8 cellular contexts compared by ENCODE assay signal in the genomic region with DNA sequence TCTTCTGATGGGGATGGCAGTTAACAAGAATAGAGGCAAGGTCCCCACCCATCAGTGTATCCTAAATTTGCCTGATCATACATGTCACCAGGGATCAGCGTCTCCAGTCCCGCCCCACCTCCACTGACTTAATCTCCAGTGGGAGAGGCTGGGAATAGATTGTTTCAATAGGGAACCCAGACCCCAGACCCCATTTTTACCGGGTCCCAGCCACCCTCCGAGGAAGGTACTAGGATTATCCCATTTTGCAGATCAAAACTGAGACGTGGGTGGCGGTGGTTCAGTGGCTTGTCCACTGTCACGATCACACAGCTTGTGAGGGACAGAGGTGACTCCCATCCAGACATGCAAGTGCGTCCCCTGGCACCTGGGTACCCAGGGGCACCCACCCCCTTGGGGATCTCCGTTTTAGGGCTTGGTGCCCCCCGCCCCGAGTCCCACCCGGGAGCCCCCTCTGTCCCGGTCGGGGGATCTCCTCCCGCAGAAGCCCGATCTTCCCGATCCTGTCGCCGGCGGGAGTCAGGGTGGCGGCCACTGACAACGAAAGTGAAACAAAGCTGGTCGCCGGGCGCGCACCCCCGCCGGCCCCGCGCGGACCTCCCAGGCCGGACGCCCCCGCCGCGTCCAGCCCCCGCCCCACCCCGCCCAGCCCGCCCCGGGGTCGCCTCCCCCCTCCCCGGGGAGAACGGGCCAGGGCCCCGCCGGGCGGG. TPM values are rescaled to one million over a fixed set of nuclear protein-coding genes. Genes with fewer than 3 reads are reported as not detected.
A peak's percentile ranks its signal among the peaks of the same experiment; 100 is the strongest.
DNase-seq lines count a peak whose midpoint lies in the region; ATAC-seq and TF ChIP-seq lines count a peak whose summit lies in the region.

No MANE protein-coding gene starts in this region.

- H3K27ac ChIP-seq in breast epithelium: peak overlapping the region; percentile 97 to 100
- peak overlapping the region; percentile 87 to 99 (median 95) for H3K27ac ChIP-seq in skin epidermis

- H3K4me1 ChIP-seq in breast epithelium: peaks cover 0 to 3% of the 10 kb centered on the region in 2 donors

- H3K27me3 ChIP-seq in GM06990 (replicated peaks; ENCODE audit: control insufficient read depth, insufficient read depth, low read length) (no peaks in the 10 kb centered on the region), breast epithelium (no peaks in the 10 kb centered on the region)

- peak overlapping the region; percentile 89 for H3K4me3 ChIP-seq in GM06990 (replicated peaks; ENCODE audit: low read depth, low read length)
- H3K4me3 ChIP-seq in breast epithelium: peak overlapping the region; percentile 79 to 91 (median 79)
- peak overlapping the region; percentile 64 to 97 (median 71) for H3K4me3 ChIP-seq in skin epidermis

- DNase-seq in GM06990 (ENCODE audit: extremely low read depth, insufficient read length) (peak; percentile 64), breast epithelium (ENCODE audit: low spot score in 2 of 2) (peak; percentile 28 to 53), islet precursor cell (peak; percentile 69), foreskin melanocyte (no peak), MV-4-11 (lab: John Stamatoyannopoulos, UW) (no peak)

- intact Hi-C loops in breast epithelium (cut with DNase I; ENCODE audit: low total_unique reads): no loop called here

- TF ChIP-seq POLR2A in breast epithelium (IDR thresholded peaks at IDR 0.05): no peak

- H3K36me3 ChIP-seq in GM06990 (ENCODE audit: control insufficient read depth, insufficient read depth, low read length) (no peaks in the 10 kb centered on the region; the same call in 1 of the 2 replicates), breast epithelium (no peaks in the 10 kb centered on the region)

- ATAC-seq in HG02852 (IDR thresholded peaks at IDR 0.05; ENCODE audit: unreplicated experiment) (peak; percentile 42), SK-N-SH treated with all-trans-retinoic acid at 6 μM for 48 hours (peak; percentile 8; the same call in 1 of the 3 replicates)

- H3K9me3 ChIP-seq in breast epithelium: no peaks in the 10 kb centered on the region

- TF ChIP-seq CTCF in GM06990 (IDR thresholded peaks at IDR 0.05; ENCODE audit: insufficient read depth, low read length, poor library complexity, severe bottlenecking): no peak
- TF ChIP-seq CTCF in breast epithelium (IDR thresholded peaks at IDR 0.05): no peak

TF ChIP-seq in SK-N-SH treated with all-trans-retinoic acid at 6 μM for 48 hours, 23 proteins besides CTCF, POLR2A, EP300 and RAD21:
- TF ChIP-seq, protein P1, sequence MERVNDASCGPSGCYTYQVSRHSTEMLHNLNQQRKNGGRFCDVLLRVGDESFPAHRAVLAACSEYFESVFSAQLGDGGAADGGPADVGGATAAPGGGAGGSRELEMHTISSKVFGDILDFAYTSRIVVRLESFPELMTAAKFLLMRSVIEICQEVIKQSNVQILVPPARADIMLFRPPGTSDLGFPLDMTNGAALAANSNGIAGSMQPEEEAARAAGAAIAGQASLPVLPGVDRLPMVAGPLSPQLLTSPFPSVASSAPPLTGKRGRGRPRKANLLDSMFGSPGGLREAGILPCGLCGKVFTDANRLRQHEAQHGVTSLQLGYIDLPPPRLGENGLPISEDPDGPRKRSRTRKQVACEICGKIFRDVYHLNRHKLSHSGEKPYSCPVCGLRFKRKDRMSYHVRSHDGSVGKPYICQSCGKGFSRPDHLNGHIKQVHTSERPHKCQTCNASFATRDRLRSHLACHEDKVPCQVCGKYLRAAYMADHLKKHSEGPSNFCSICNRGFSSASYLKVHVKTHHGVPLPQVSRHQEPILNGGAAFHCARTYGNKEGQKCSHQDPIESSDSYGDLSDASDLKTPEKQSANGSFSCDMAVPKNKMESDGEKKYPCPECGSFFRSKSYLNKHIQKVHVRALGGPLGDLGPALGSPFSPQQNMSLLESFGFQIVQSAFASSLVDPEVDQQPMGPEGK (CRISPR knock-in tag; IDR thresholded peaks at IDR 0.05; ENCODE audit: borderline replicate concordance): no peak
- TF ChIP-seq BACH2 (CRISPR knock-in tag; IDR thresholded peaks at IDR 0.05; ENCODE audit: borderline replicate concordance): no peak
- TF ChIP-seq PPARA (CRISPR knock-in tag; IDR thresholded peaks at IDR 0.05; ENCODE audit: borderline replicate concordance): no peak
- TF ChIP-seq ZNF70 (CRISPR knock-in tag; IDR thresholded peaks at IDR 0.05): no peak
- TF ChIP-seq TOX (CRISPR knock-in tag; IDR thresholded peaks at IDR 0.05; ENCODE audit: borderline replicate concordance): no peak
- no peak for TF ChIP-seq ZNF565 (CRISPR knock-in tag; conservative IDR thresholded peaks at IDR 0.05; ENCODE audit: low read depth)
- TF ChIP-seq SNAI2 (CRISPR knock-in tag; IDR thresholded peaks at IDR 0.05): no peak
- TF ChIP-seq, protein P2, sequence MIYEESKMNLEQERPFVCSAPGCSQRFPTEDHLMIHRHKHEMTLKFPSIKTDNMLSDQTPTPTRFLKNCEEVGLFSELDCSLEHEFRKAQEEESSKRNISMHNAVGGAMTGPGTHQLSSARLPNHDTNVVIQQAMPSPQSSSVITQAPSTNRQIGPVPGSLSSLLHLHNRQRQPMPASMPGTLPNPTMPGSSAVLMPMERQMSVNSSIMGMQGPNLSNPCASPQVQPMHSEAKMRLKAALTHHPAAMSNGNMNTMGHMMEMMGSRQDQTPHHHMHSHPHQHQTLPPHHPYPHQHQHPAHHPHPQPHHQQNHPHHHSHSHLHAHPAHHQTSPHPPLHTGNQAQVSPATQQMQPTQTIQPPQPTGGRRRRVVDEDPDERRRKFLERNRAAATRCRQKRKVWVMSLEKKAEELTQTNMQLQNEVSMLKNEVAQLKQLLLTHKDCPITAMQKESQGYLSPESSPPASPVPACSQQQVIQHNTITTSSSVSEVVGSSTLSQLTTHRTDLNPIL (CRISPR knock-in tag; IDR thresholded peaks at IDR 0.05; ENCODE audit: low read depth): no peak

RNA-seq across cellular contexts. Expression of a gene that starts 0.5 kb away (rescaled TPM):
- 10 to 100 TPM; 26.2 to 51.4 (median 40.0) TPM for total RNA-seq in breast epithelium

RNA-seq across cellular contexts. Expression of a gene that starts 43.4 kb away (rescaled TPM):
- 10 to 100 TPM; 30.2 to 39.3 (median 34.1) TPM for total RNA-seq in breast epithelium

RNA-seq across cellular contexts. Expression of a gene that starts 44.0 kb away (rescaled TPM):
- total RNA-seq in breast epithelium: 10 to 100 TPM in 2 of 3 donors, 1 to 10 TPM in 1; 9.3 to 19.3 (median 16.1) TPM

Comparison
In these comparisons a context has a peak if more than half of its experiments do, and no peak if none do; other contexts are left out.
1. DNase-seq: peak in GM06990 (single experiment), breast epithelium (2 of 2) and islet precursor cell (single experiment); none in foreskin melanocyte (single experiment) and MV-4-11 (single experiment).
2. Peak in every context shown above with its lines, with median percentiles within 50 percentile points of each other: H3K4me3 ChIP-seq.